Comparison of ENCODE assay signal across 1 cellular context in genomic region chr15:57503051-57503702, GRCh38.
TF ChIP-seq lines count a peak whose summit lies in the region.

No MANE protein-coding gene starts in this region.

TF ChIP-seq in H1, 55 proteins besides CTCF, POLR2A, EP300 and RAD21 (continued from another document):
- TF ChIP-seq, protein P1, sequence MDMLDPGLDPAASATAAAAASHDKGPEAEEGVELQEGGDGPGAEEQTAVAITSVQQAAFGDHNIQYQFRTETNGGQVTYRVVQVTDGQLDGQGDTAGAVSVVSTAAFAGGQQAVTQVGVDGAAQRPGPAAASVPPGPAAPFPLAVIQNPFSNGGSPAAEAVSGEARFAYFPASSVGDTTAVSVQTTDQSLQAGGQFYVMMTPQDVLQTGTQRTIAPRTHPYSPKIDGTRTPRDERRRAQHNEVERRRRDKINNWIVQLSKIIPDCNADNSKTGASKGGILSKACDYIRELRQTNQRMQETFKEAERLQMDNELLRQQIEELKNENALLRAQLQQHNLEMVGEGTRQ (IDR thresholded peaks at IDR 0.05; ENCODE audit: low read length) = no peak
- TF ChIP-seq SP4 (IDR thresholded peaks at IDR 0.05; ENCODE audit: low read length) (no peak), SP2 (IDR thresholded peaks at IDR 0.05; ENCODE audit: low read length) (no peak), JUND (IDR thresholded peaks at IDR 0.05; ENCODE audit: low read length) (no peak), TCF12 (IDR thresholded peaks at IDR 0.05; ENCODE audit: low read depth, low read length) (no peak), CHD2 (IDR thresholded peaks at IDR 0.05; ENCODE audit: low read length) (no peak), SIX5 (IDR thresholded peaks at IDR 0.05; ENCODE audit: low read depth, low read length) (no peak), POU5F1 (IDR thresholded peaks at IDR 0.05; ENCODE audit: low read depth, low read length) (no peak)
